12 cellular contexts compared by ENCODE assay signal in genomic region chr14:100680439-100681051, GRCh38. TPM values are rescaled to one million over a fixed set of nuclear protein-coding genes. Genes with fewer than 3 reads are reported as not detected.
DNase-seq lines count a peak whose midpoint lies in the region; ATAC-seq and TF ChIP-seq lines count a peak whose summit lies in the region.
"Had no signal": no experiment of that assay in that cellular context is flagged by ENCODE, and none has a peak within 500 bp of the region (broad histone marks: within the 10 kb centered on the region; RNA-seq: fewer than 3 reads in every experiment).

No MANE protein-coding gene starts in this region.

- whole genome bisulfite sequencing in psoas muscle, 3 donors: 41 to 60% (median 56%) methylated on average over 23 of the region's 23 CpGs

- POLR2A ChIA-PET in CD8-positive, alpha-beta memory T cell (lab: Charles Lee): no interaction called here

- peaks cover 5 to 12% of the 10 kb centered on the region in 2 donors for H3K27me3 Mint-ChIP-seq in CD8-positive, alpha-beta memory T cell

- no peak overlapping the region for H3K27ac Mint-ChIP-seq in CD8-positive, alpha-beta memory T cell

- no peaks in the 10 kb centered on the region for H3K9me3 Mint-ChIP-seq in CD8-positive, alpha-beta memory T cell

- H3K4me1 ChIP-seq in CD8-positive, alpha-beta memory T cell (ENCODE audit: insufficient read depth, low read length): no peaks in the 10 kb centered on the region
- H3K4me1 ChIP-seq in SJCRH30 (peaks cover 52% of the 10 kb centered on the region), psoas muscle (peaks cover 17% of the 10 kb centered on the region)

- peak in 2 of 4 donors; percentile 38 to 39 for ATAC-seq in psoas muscle
- ATAC-seq in GM18867 (IDR thresholded peaks at IDR 0.05; ENCODE audit: unreplicated experiment): no peak
- ATAC-seq in HG02852 (IDR thresholded peaks at IDR 0.05; ENCODE audit: unreplicated experiment): no peak

- H3K27me3 ChIP-seq in CD8-positive, alpha-beta memory T cell (ENCODE audit: insufficient read depth, low read length, poor library complexity, severe bottlenecking): no peaks in the 10 kb centered on the region
- no peaks in the 10 kb centered on the region for H3K27me3 ChIP-seq in SJCRH30
- peaks cover 0 to 22% (median 0%) of the 10 kb centered on the region in 3 donors for H3K27me3 ChIP-seq in psoas muscle (ENCODE audit: insufficient read depth in 3 of 3, low read length in 2 of 3)

- CTCF ChIA-PET in CD8-positive, alpha-beta memory T cell (lab: Charles Lee): interaction anchor here (1.7 kb wide), 1 partner anchor 18 kb away, joined by 4 read pairs; no protein-coding TSS in a partner anchor

- no peak overlapping the region for H3K4me3 ChIP-seq in CD8-positive, alpha-beta memory T cell (ENCODE audit: low read length)
- H3K4me3 ChIP-seq in SJCRH30: no peak overlapping the region; the same call in 1 of the 2 replicates
- H3K4me3 ChIP-seq in psoas muscle: no peak overlapping the region
- H3K4me3 ChIP-seq: coronary artery had no signal

- H3K4me1 Mint-ChIP-seq in CD8-positive, alpha-beta memory T cell: no peaks in the 10 kb centered on the region

- intact Hi-C loops in psoas muscle (cut with DNase I): no loop called here

- H3K36me3 Mint-ChIP-seq in CD8-positive, alpha-beta memory T cell: no peaks in the 10 kb centered on the region

- H3K27ac ChIP-seq in CD8-positive, alpha-beta memory T cell (ENCODE audit: low read depth, low read length): peak overlapping the region; percentile 16
- H3K27ac ChIP-seq in SJCRH30: peak overlapping the region; percentile 99
- peak overlapping the region; percentile 63 for H3K27ac ChIP-seq in psoas muscle

- TF ChIP-seq CTCF in psoas muscle (IDR thresholded peaks at IDR 0.05): no peak

- H3K4me3 Mint-ChIP-seq in CD8-positive, alpha-beta memory T cell: no peak overlapping the region

- H3K36me3 ChIP-seq in CD8-positive, alpha-beta memory T cell (ENCODE audit: insufficient read depth, low read length): no peaks in the 10 kb centered on the region
- H3K36me3 ChIP-seq in SJCRH30 (no peaks in the 10 kb centered on the region), psoas muscle (ENCODE audit: insufficient read depth in 1 of 2, low read depth in 1 of 2) (no peaks in the 10 kb centered on the region)

- H3K9me3 ChIP-seq in CD8-positive, alpha-beta memory T cell (ENCODE audit: low read length): no peaks in the 10 kb centered on the region
- H3K9me3 ChIP-seq in SJCRH30 (replicated peaks): no peaks in the 10 kb centered on the region
- no peaks in the 10 kb centered on the region for H3K9me3 ChIP-seq in psoas muscle

- DNase-seq in CD8-positive, alpha-beta memory T cell: no peak
- peak; percentile 75 to 80 for DNase-seq in SJCRH30
- DNase-seq in foreskin melanocyte: peak; percentile 27
- DNase-seq in psoas muscle: peak in 1 of 2 donors; percentile 66
- DNase-seq in activated CD4-positive, CD25-positive, alpha-beta regulatory T cell treated with anti-CD3 and anti-CD28 coated beads, Interleukin-2, amount 50 U/mL, for 72 hours: no peak
- DNase-seq in NCI-H2081 treated with DMSO at 0.1 percent for 48 hours (lab: John Stamatoyannopoulos, UW): no peak
- DNase-seq: activated gamma-delta T cell, C1 segment of cervical spinal cord, NCI-H1694 had no signal

RNA-seq across cellular contexts. Expression of gene DLK1, which starts 46.1 kb away (rescaled TPM):
- not detected for total RNA-seq in CD8-positive, alpha-beta memory T cell
- not detected for polyA plus RNA-seq in CD8-positive, alpha-beta memory T cell
- 0.20 and 0.28 TPM in 2 replicates for total RNA-seq in SJCRH30 (2014; rRNA removed; shearing (Covaris generic))
- 10 to 100 TPM; 12.1 to 39.9 (median 25.3) TPM for total RNA-seq in psoas muscle
- polyA plus RNA-seq in psoas muscle: 10 to 100 TPM in 1 of 3 donors, 1 to 10 TPM in 2; 2.6 to 10.7 (median 9.2) TPM

Comparison
In these comparisons a context has a peak if more than half of its experiments do, and no peak if none do; other contexts are left out.
1. DNase-seq: peak in SJCRH30 (2 of 2) and foreskin melanocyte (single experiment); none in CD8-positive, alpha-beta memory T cell (0 of 5), activated CD4-positive, CD25-positive, alpha-beta regulatory T cell treated with anti-CD3 and anti-CD28 coated beads, Interleukin-2, amount 50 U/mL, for 72 hours (single experiment) and NCI-H2081 treated with DMSO at 0.1 percent for 48 hours (single experiment).
2. H3K27ac ChIP-seq: peak in every context shown above with its lines; median percentile 99 in SJCRH30; 63 in psoas muscle; 16 in CD8-positive, alpha-beta memory T cell.
3. RNA of gene DLK1, which starts 46.1 kb away (total RNA-seq): 12.1 to 39.9 TPM in psoas muscle; 0.20 to 0.28 TPM in SJCRH30 and not detected in CD8-positive, alpha-beta memory T cell; every median in the first group is over 10 times any median in the second.